In the genomic region with DNA sequence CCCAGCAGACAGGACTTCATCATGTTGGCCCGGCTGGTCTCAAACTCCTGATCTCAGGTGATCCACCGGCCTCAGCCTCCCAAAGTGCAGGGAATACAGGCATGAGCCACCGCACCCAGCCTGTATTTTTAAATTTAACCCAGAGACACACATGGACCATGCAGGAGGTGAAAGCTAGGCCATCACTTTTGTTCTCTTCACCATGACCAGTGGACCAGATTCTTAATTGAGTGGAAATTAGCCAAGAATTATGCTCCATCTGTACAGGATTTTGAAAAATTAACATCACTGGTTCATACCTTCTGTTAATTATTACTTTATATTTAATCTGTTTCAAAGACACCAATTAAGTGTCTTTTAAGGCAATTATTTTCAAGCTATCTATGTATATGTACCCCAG, we compare ENCODE assay signal across 1 cellular context.
TF ChIP-seq lines count a peak whose summit lies in the region.

No MANE protein-coding gene starts in this region.

TF ChIP-seq in SK-N-SH, 30 proteins besides CTCF, POLR2A, EP300 and RAD21 (continued from another document):
- TF ChIP-seq NFIC (IDR thresholded peaks at IDR 0.05; ENCODE audit: borderline replicate concordance) (no peak), GATA2 (CRISPR knock-in tag; IDR thresholded peaks at IDR 0.05) (no peak), FOXM1 (IDR thresholded peaks at IDR 0.05; ENCODE audit: low read depth) (no peak), CHD2 (IDR thresholded peaks at IDR 0.05; ENCODE audit: low read length, partially characterized antibody) (no peak)
